Comparison of ENCODE assay signal across 1 cellular context in genomic region chr5:141703133-141703561, GRCh38.
TF ChIP-seq lines count a peak whose summit lies in the region.

No MANE protein-coding gene starts in this region.

TF ChIP-seq in IMR-90, 13 proteins besides CTCF, POLR2A, EP300 and RAD21 (continued from another document):
- TF ChIP-seq USF2 (IDR thresholded peaks at IDR 0.05; ENCODE audit: low read depth, low read length) (no peak), RFX5 (IDR thresholded peaks at IDR 0.05; ENCODE audit: low read depth, low read length) (no peak), RCOR1 (IDR thresholded peaks at IDR 0.05; ENCODE audit: insufficient replicate concordance, low read length) (no peak), NFE2L2 (IDR thresholded peaks at IDR 0.05; ENCODE audit: low read depth, low read length) (no peak), CHD1 (IDR thresholded peaks at IDR 0.05; ENCODE audit: low read depth, low read length) (no peak), MAZ (IDR thresholded peaks at IDR 0.05; ENCODE audit: borderline replicate concordance, low read depth, low read length) (no peak), MXI1 (IDR thresholded peaks at IDR 0.05; ENCODE audit: borderline replicate concordance, low read depth, low read length) (no peak), BHLHE40 (IDR thresholded peaks at IDR 0.05; ENCODE audit: low read depth, low read length) (no peak), SMC3 (IDR thresholded peaks at IDR 0.05; ENCODE audit: low read depth, low read length) (no peak), FOS (IDR thresholded peaks at IDR 0.05; ENCODE audit: low read depth, low read length) (no peak), ELK1 (IDR thresholded peaks at IDR 0.05; ENCODE audit: borderline replicate concordance, low read depth, low read length) (no peak), CEBPB (IDR thresholded peaks at IDR 0.05; ENCODE audit: low read depth, low read length) (no peak)
